In genomic region chr16:86682219-86682904, GRCh38 we compare ENCODE assay signal across 17 cellular contexts.
DNase-seq lines count a peak whose midpoint lies in the region; ATAC-seq and TF ChIP-seq lines count a peak whose summit lies in the region.
"Had no signal": no experiment of that assay in that cellular context is flagged by ENCODE, and none has a peak within 500 bp of the region (broad histone marks: within the 10 kb centered on the region; RNA-seq: fewer than 3 reads in every experiment).

No MANE protein-coding gene starts in this region.

- TF ChIP-seq CTCF in left ventricle myocardium inferior (IDR thresholded peaks at IDR 0.05; ENCODE audit: borderline replicate concordance): no peak
- no peak for TF ChIP-seq CTCF in coronary artery (IDR thresholded peaks at IDR 0.05)

- peak overlapping the region; percentile 85 for H3K27ac ChIP-seq in left ventricle myocardium inferior (replicated peaks)
- H3K27ac ChIP-seq in coronary artery: peak overlapping the region; percentile 89 to 92
- H3K27ac ChIP-seq: A549, GM23248 had no signal

- peaks cover 63% of the 10 kb centered on the region for H3K27me3 ChIP-seq in left ventricle myocardium inferior (ENCODE audit: low read depth)

- H3K4me1 ChIP-seq in left ventricle myocardium inferior: peaks cover 8% of the 10 kb centered on the region
- H3K4me1 ChIP-seq: A549 had no signal

- DNase-seq in left ventricle myocardium inferior: no peak
- DNase-seq in Right ventricle myocardium superior: no peak
- no peak for DNase-seq in coronary artery (ENCODE audit: low spot score)
- DNase-seq in sciatic nerve (ENCODE audit: low spot score): no peak
- no peak for DNase-seq in stimulated activated CD4-positive, alpha-beta T cell treated with anti-CD3 and anti-CD28 coated beads, Interleukin-4, amount 100 ng/mL, for 1 hour
- DNase-seq in NCI-H1417 (lab: John Stamatoyannopoulos, UW): no peak
- DNase-seq: C1 segment of cervical spinal cord, DND-41, GM23248, NCI-H187 treated with DMSO at 0.1 percent for 48 hours, NCI-H345, NCI-H69, SIG-M5 had no signal

- H3K9me3 ChIP-seq in left ventricle myocardium inferior (replicated peaks): no peaks in the 10 kb centered on the region

- H3K36me3 ChIP-seq in left ventricle myocardium inferior: no peaks in the 10 kb centered on the region

- H3K4me3 ChIP-seq in left ventricle myocardium inferior (no peak overlapping the region), coronary artery (no peak overlapping the region)
- H3K4me3 ChIP-seq: A549, GM23248 had no signal

- ATAC-seq in Right ventricle myocardium superior (ENCODE audit: poor library complexity) (no peak), sciatic nerve (peak; percentile 27), HG03095 (IDR thresholded peaks at IDR 0.05; ENCODE audit: unreplicated experiment) (no peak), HG03442 (IDR thresholded peaks at IDR 0.05; ENCODE audit: unreplicated experiment) (no peak)
- ATAC-seq: HCT116 had no signal

- intact Hi-C loops in left ventricle myocardium inferior (cut with micrococcal nuclease) (no loop called here), Right ventricle myocardium superior (cut with DNase I) (no loop called here), sciatic nerve (cut with DNase I) (no loop called here)
